Comparison of ENCODE assay signal across 1 cellular context in the genomic region with DNA sequence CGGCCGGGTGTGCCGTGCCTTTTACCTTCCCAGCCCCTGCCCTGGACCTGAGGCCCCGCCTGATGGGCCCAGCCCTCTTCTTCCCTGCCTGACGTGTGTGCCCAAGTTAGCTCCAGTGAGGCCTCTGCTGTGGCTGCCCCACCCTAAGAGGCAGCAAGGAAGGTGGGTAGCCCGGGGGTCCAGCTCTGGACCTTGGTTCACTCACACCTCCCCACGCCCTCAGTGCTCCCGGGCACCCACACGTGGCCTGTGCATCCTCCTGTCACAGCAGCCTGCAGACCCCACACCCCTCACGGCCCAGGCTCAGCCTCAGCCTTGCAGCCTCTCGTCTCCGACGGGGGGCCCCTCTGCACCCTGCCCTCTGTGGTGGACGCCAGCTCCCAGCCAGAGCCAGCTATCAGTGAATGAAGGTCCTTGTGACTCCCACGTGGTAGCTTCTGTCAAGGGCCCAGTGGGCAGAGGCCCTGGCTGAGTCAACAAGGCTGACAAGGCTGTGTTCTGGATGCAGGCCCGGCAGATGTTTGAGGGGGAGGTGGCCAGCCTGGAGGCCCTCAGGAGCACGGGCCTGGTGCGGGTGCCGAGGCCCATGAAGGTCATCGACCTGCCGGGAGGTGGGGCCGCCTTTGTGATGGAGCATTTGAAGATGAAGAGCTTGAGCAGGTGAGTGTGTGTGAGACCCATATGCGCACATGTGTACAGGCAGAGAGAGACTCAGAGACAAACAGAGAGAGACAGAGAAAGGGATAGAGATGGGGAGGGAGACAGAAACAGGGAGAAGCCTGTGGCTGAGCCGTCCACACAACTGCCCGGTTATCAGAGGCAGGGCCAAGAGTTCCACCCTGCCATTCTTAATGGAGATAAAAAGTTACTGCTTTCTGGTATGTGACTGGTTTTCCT.
TF ChIP-seq lines count a peak whose summit lies in the region.

No MANE protein-coding gene starts in this region.

TF ChIP-seq in IMR-90, 13 proteins besides CTCF, POLR2A, EP300 and RAD21:
- TF ChIP-seq MAFK (IDR thresholded peaks at IDR 0.05; ENCODE audit: low read depth, low read length) (no peak), SMC3 (IDR thresholded peaks at IDR 0.05; ENCODE audit: low read depth, low read length) (no peak), NFE2L2 (IDR thresholded peaks at IDR 0.05; ENCODE audit: low read depth, low read length) (no peak), MXI1 (IDR thresholded peaks at IDR 0.05; ENCODE audit: borderline replicate concordance, low read depth, low read length) (no peak), CHD1 (IDR thresholded peaks at IDR 0.05; ENCODE audit: low read depth, low read length) (no peak), CEBPB (IDR thresholded peaks at IDR 0.05; ENCODE audit: low read depth, low read length) (no peak), BHLHE40 (IDR thresholded peaks at IDR 0.05; ENCODE audit: low read depth, low read length) (no peak), FOS (IDR thresholded peaks at IDR 0.05; ENCODE audit: low read depth, low read length) (no peak), RFX5 (IDR thresholded peaks at IDR 0.05; ENCODE audit: low read depth, low read length) (no peak)
- TF ChIP-seq, protein P1, sequence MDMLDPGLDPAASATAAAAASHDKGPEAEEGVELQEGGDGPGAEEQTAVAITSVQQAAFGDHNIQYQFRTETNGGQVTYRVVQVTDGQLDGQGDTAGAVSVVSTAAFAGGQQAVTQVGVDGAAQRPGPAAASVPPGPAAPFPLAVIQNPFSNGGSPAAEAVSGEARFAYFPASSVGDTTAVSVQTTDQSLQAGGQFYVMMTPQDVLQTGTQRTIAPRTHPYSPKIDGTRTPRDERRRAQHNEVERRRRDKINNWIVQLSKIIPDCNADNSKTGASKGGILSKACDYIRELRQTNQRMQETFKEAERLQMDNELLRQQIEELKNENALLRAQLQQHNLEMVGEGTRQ (IDR thresholded peaks at IDR 0.05; ENCODE audit: low read depth, low read length): no peak
- TF ChIP-seq, protein P2, sequence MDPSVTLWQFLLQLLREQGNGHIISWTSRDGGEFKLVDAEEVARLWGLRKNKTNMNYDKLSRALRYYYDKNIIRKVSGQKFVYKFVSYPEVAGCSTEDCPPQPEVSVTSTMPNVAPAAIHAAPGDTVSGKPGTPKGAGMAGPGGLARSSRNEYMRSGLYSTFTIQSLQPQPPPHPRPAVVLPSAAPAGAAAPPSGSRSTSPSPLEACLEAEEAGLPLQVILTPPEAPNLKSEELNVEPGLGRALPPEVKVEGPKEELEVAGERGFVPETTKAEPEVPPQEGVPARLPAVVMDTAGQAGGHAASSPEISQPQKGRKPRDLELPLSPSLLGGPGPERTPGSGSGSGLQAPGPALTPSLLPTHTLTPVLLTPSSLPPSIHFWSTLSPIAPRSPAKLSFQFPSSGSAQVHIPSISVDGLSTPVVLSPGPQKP (IDR thresholded peaks at IDR 0.05; ENCODE audit: borderline replicate concordance, low read depth, low read length): no peak
